ENCODE assay signal across 8 cellular contexts in the genomic region with DNA sequence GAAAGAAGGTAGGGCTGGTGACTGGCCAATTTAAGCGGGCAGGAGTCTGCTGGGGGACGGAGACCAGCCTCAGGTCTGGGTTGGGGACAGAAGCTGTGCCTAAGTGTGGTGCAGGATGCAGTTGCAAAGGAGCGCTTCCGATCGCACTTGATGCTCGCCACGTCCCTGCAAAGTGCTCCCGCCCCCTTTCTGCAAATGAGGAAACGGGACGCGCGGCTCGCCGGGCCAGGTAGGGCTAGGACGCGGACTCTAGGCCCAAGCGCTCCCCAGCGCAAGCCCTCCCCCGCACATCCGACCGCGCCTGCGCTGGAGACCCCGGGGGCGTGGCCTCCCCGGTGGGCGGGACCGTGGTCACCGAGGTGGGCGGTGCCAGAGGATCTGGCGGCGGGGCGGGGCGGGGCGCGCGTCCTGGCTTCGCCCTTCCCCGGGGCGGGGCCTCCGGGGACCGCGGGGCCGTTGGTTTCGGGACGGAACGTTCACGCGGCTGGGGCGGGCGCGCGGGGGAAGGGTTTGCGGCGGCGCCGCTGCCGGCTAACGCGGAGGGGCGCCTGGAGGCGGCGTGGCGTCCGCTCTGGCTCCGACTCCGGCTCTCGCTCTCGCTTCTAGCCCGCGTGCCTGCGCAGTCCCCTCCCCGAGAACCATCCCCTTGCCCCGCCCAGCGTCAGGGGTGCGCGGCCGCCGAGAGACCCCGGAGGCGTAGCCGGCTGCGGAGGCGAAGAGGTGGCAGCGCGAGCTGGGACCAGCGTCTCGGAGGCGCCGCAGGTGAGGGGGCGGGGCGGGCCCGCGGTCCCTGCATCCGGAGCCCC. TPM values are rescaled to one million over a fixed set of nuclear protein-coding genes. Genes with fewer than 3 reads are reported as not detected.
DNase-seq lines count a peak whose midpoint lies in the region; ATAC-seq and TF ChIP-seq lines count a peak whose summit lies in the region.

FAM118A (plus strand) TSS at position 513 of the 806 bp plus-strand sequence. CDS start 12,446 bp downstream, outside the sequence.

- H3K4me1 ChIP-seq in PC-3 (ENCODE audit: insufficient read depth, low read length): peaks cover 14% of the 10 kb centered on the region
- peaks cover 39% of the 10 kb centered on the region for H3K4me1 ChIP-seq in mucosa of stomach (ENCODE audit: control insufficient read depth, insufficient read depth, low read length)

- 0 out of 2 replicates have a peak, but pooled peaks have one; percentile 13 for TF ChIP-seq EP300 in Ishikawa (IDR thresholded peaks at IDR 0.05; ENCODE audit: borderline replicate concordance)

- H3K4me1 Mint-ChIP-seq in activated T-cell treated with anti-CD3 and anti-CD28 coated beads, Interleukin-2, amount 50 U/mL, for 24 hours (ENCODE audit: low read depth): peaks cover 50% of the 10 kb centered on the region

- 0 out of 2 replicates have a peak, but pooled peaks cover 16% of the 10 kb centered on the region for H4K20me1 ChIP-seq in PC-3 (ENCODE audit: low read length)

- H3K36me3 ChIP-seq in PC-3 (ENCODE audit: low read depth, low read length) (no peaks in the 10 kb centered on the region), mucosa of stomach (ENCODE audit: control insufficient read depth, insufficient read depth, low read length) (no peaks in the 10 kb centered on the region)

- no peaks in the 10 kb centered on the region for H3K9me3 Mint-ChIP-seq in activated T-cell treated with anti-CD3 and anti-CD28 coated beads, Interleukin-2, amount 50 U/mL, for 24 hours

- no peaks in the 10 kb centered on the region for H3K9me2 ChIP-seq in PC-3 (replicated peaks; ENCODE audit: low read length)

- H3K9ac ChIP-seq in PC-3 (ENCODE audit: low read length): peak within 1 kb of the TSS; percentile 87
- H3K9ac ChIP-seq in mucosa of stomach (ENCODE audit: low read length): peak within 1 kb of the TSS; percentile 80

- peak; percentile 81 for TF ChIP-seq POLR2A in erythroblast (IDR thresholded peaks at IDR 0.05; ENCODE audit: low read length)

- H3K27ac ChIP-seq in PC-3 (ENCODE audit: low read length): peak within 1 kb of the TSS; percentile 4; the same call in 1 of the 2 replicates

- CTCF ChIA-PET in PC-3 (lab: Charles Lee): no interaction called here

- no peaks in the 10 kb centered on the region for H3K27me3 Mint-ChIP-seq in activated T-cell treated with anti-CD3 and anti-CD28 coated beads, Interleukin-2, amount 50 U/mL, for 24 hours

- H3K27ac Mint-ChIP-seq in activated T-cell treated with anti-CD3 and anti-CD28 coated beads, Interleukin-2, amount 50 U/mL, for 24 hours: peak within 1 kb of the TSS; percentile 96

- H3K36me3 Mint-ChIP-seq in activated T-cell treated with anti-CD3 and anti-CD28 coated beads, Interleukin-2, amount 50 U/mL, for 24 hours (ENCODE audit: low read depth): peaks cover 30% of the 10 kb centered on the region

- no peaks in the 10 kb centered on the region for H3F3A ChIP-seq in PC-3 (ENCODE audit: low read length, unreplicated experiment)

- no peaks in the 10 kb centered on the region for H3K27me3 ChIP-seq in PC-3 (ENCODE audit: low read length)
- no peaks in the 10 kb centered on the region for H3K27me3 ChIP-seq in mucosa of stomach (ENCODE audit: control insufficient read depth, insufficient read depth, low read length)

- POLR2A ChIA-PET in PC-3 (lab: Charles Lee; ENCODE audit: unreplicated experiment): interaction anchor here (0.5 kb wide), 1 partner anchor 105 kb away, joined by 3 read pairs; no protein-coding TSS in a partner anchor

- ATAC-seq in GM21576 (IDR thresholded peaks at IDR 0.05; ENCODE audit: unreplicated experiment): peak; percentile 74
- peak; percentile 86 for ATAC-seq in PC-3

- H3K79me2 ChIP-seq in PC-3 (ENCODE audit: low read length): peaks cover 46% of the 10 kb centered on the region

- TF ChIP-seq RAD21 in Ishikawa (IDR thresholded peaks at IDR 0.05; ENCODE audit: low read depth): no peak

- TSS peak; percentile 68 for BruUV-seq in PC-3 (replicated peaks; lab: Mats Ljungman, UMichigan)

- TF ChIP-seq CTCF in PC-3 (conservative IDR thresholded peaks at IDR 0.05; ENCODE audit: low read depth, low read length): no peak

- H3K9me3 ChIP-seq in PC-3 (ENCODE audit: low read length) (no peaks in the 10 kb centered on the region), mucosa of stomach (ENCODE audit: control insufficient read depth, low read length) (no peaks in the 10 kb centered on the region)

- intact Hi-C loops in PC-3 (cut with micrococcal nuclease): loop anchor here (1.0 to 2.0 kb wide), 3 partner anchors 25 to 126 kb away; partner anchors contain the start of gene UPK3A

- peak within 1 kb of the TSS; percentile 95 for H3K4me3 ChIP-seq in PC-3 (ENCODE audit: low read length)
- H3K4me3 ChIP-seq in mucosa of stomach (ENCODE audit: low read length): peak within 1 kb of the TSS; percentile 54

- peak; percentile 94 for DNase-seq in DMS153 treated with DMSO at 0.1 percent for 48 hours (lab: John Stamatoyannopoulos, UW; ENCODE audit: unreplicated experiment)
- peak; percentile 91 for DNase-seq in PC-3
- DNase-seq in activated T-cell treated with anti-CD3 and anti-CD28 coated beads, Interleukin-2, amount 50 U/mL, for 24 hours: peak; percentile 100
- peak; percentile 94 to 98 for DNase-seq in erythroblast (lab: John Stamatoyannopoulos, UW)
- DNase-seq in stimulated activated CD8-positive, alpha-beta memory T cell treated with anti-CD3 and anti-CD28 coated beads, Interleukin-4, amount 100 ng/mL, for 48 hours: peak; percentile 99

- peak within 1 kb of the TSS; percentile 98 for H3K4me2 ChIP-seq in PC-3 (ENCODE audit: low read length)

- peak within 1 kb of the TSS; percentile 74 for H2AFZ ChIP-seq in PC-3 (ENCODE audit: low read length)

- peak within 1 kb of the TSS; percentile 90 for H3K4me3 Mint-ChIP-seq in activated T-cell treated with anti-CD3 and anti-CD28 coated beads, Interleukin-2, amount 50 U/mL, for 24 hours

TF ChIP-seq in Ishikawa, 13 proteins besides CTCF, POLR2A, EP300 and RAD21:
- TF ChIP-seq, protein P1, sequence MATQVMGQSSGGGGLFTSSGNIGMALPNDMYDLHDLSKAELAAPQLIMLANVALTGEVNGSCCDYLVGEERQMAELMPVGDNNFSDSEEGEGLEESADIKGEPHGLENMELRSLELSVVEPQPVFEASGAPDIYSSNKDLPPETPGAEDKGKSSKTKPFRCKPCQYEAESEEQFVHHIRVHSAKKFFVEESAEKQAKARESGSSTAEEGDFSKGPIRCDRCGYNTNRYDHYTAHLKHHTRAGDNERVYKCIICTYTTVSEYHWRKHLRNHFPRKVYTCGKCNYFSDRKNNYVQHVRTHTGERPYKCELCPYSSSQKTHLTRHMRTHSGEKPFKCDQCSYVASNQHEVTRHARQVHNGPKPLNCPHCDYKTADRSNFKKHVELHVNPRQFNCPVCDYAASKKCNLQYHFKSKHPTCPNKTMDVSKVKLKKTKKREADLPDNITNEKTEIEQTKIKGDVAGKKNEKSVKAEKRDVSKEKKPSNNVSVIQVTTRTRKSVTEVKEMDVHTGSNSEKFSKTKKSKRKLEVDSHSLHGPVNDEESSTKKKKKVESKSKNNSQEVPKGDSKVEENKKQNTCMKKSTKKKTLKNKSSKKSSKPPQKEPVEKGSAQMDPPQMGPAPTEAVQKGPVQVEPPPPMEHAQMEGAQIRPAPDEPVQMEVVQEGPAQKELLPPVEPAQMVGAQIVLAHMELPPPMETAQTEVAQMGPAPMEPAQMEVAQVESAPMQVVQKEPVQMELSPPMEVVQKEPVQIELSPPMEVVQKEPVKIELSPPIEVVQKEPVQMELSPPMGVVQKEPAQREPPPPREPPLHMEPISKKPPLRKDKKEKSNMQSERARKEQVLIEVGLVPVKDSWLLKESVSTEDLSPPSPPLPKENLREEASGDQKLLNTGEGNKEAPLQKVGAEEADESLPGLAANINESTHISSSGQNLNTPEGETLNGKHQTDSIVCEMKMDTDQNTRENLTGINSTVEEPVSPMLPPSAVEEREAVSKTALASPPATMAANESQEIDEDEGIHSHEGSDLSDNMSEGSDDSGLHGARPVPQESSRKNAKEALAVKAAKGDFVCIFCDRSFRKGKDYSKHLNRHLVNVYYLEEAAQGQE (IDR thresholded peaks at IDR 0.05; ENCODE audit: low read depth): no peak
- TF ChIP-seq TEAD4 (IDR thresholded peaks at IDR 0.05) (peak; percentile 17; the same call in 1 of the 2 replicates), NFIC (IDR thresholded peaks at IDR 0.05) (peak; percentile 22; the same call in 1 of the 2 replicates), TAF1 (IDR thresholded peaks at IDR 0.05; ENCODE audit: low read depth) (peak; percentile 82), ZBTB7A (IDR thresholded peaks at IDR 0.05; ENCODE audit: low read depth) (peak; percentile 17; the same call in 1 of the 2 replicates), EGR1 (IDR thresholded peaks at IDR 0.05) (peak; percentile 91), YY1 (IDR thresholded peaks at IDR 0.05; ENCODE audit: low read depth) (peak; percentile 62), CREB1 (IDR thresholded peaks at IDR 0.05; ENCODE audit: low read depth) (no peak), TCF12 (IDR thresholded peaks at IDR 0.05; ENCODE audit: low read depth) (peak; percentile 27; the same call in 1 of the 2 replicates), CEBPB (IDR thresholded peaks at IDR 0.05) (no peak; the same call in 1 of the 2 replicates), FOXM1 (IDR thresholded peaks at IDR 0.05; ENCODE audit: borderline replicate concordance, low read depth) (no peak)
- TF ChIP-seq, protein P2, sequence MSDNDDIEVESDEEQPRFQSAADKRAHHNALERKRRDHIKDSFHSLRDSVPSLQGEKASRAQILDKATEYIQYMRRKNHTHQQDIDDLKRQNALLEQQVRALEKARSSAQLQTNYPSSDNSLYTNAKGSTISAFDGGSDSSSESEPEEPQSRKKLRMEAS (IDR thresholded peaks at IDR 0.05): peak; percentile 27; the same call in 1 of the 2 replicates
- TF ChIP-seq, protein P3, sequence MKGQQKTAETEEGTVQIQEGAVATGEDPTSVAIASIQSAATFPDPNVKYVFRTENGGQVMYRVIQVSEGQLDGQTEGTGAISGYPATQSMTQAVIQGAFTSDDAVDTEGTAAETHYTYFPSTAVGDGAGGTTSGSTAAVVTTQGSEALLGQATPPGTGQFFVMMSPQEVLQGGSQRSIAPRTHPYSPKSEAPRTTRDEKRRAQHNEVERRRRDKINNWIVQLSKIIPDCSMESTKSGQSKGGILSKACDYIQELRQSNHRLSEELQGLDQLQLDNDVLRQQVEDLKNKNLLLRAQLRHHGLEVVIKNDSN (IDR thresholded peaks at IDR 0.05): peak; percentile 51

RNA-seq across cellular contexts. Expression of gene FAM118A, which starts in this region (rescaled TPM):
- total RNA-seq in PC-3 (2014; rRNA removed): 19.6 and 20.3 TPM in 2 replicates

Comparison
In these comparisons a context has a peak if more than half of its experiments do, and no peak if none do; other contexts are left out.
1. Peak in every context shown above with its lines: DNase-seq, ATAC-seq, H3K4me3 ChIP-seq and H3K27ac ChIP-seq.